26 cellular contexts compared by ENCODE assay signal in the genomic region with DNA sequence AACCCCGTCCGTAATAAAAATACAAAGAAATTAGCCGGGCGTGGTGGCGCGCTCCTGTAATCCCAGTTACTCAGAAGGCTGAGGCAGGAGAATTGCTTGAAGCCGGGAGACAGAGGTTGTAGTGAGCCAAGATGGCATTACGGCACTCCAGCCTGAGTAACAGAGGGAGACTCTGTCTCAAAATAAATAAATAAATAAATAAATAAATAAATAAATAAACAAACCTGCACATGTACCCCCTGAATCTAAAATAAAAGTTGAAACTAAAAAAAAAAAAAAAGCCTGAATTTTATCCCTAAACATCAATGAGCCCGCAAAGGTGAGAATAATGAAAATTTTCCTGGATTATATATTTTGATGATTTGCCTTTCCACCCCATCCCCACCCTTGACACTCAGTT.
"Had no signal": no experiment of that assay in that cellular context is flagged by ENCODE, and none has a peak within 500 bp of the region (broad histone marks: within the 10 kb centered on the region; RNA-seq: fewer than 3 reads in every experiment).

No MANE protein-coding gene starts in this region.

- H3K4me3 Mint-ChIP-seq: naive thymus-derived CD8-positive, alpha-beta T cell; nephron; neural progenitor cell; stimulated activated effector memory CD8-positive, alpha-beta T cell treated with anti-CD3 and anti-CD28 coated beads, Interleukin-12 subunit alpha, Interleukin-12 subunit beta, amount 100 ng/mL, for 72 hours; stimulated activated naive CD8-positive, alpha-beta T cell treated with anti-CD3 and anti-CD28 coated beads, Interleukin-15, Interleukin-2, amounts not matched to agents 100 ng/mL and 50 ng/mL, for 24 hours; type B pancreatic cell had no signal

- H3K36me3 ChIP-seq: neutrophil, ovary, right lobe of liver, uterus had no signal

- H3K27ac Mint-ChIP-seq: naive thymus-derived CD8-positive, alpha-beta T cell; nephron; neural progenitor cell; progenitor cell of endocrine pancreas; stimulated activated effector memory CD8-positive, alpha-beta T cell treated with anti-CD3 and anti-CD28 coated beads, Interleukin-12 subunit alpha, Interleukin-12 subunit beta, amount 100 ng/mL, for 72 hours; stimulated activated naive CD8-positive, alpha-beta T cell treated with anti-CD3 and anti-CD28 coated beads, Interleukin-15, Interleukin-2, amounts not matched to agents 100 ng/mL and 50 ng/mL, for 24 hours; type B pancreatic cell had no signal

- H3K27ac ChIP-seq: hepatocyte, lower lobe of right lung, neural progenitor cell, neutrophil, ovary, right atrium auricular region, right lobe of liver, skin epidermis, spleen, suprapubic skin, thoracic aorta, tibial artery, uterus had no signal

- H3K9me3 Mint-ChIP-seq: nephron, neural progenitor cell, type B pancreatic cell had no signal

- H3K36me3 Mint-ChIP-seq: naive thymus-derived CD8-positive, alpha-beta T cell; stimulated activated effector memory CD8-positive, alpha-beta T cell treated with anti-CD3 and anti-CD28 coated beads, Interleukin-12 subunit alpha, Interleukin-12 subunit beta, amount 100 ng/mL, for 72 hours had no signal

- H3K4me3 ChIP-seq: hepatocyte, lower lobe of right lung, neural progenitor cell, ovary, right atrium auricular region, right lobe of liver, skin epidermis, spleen, suprapubic skin, thoracic aorta, tibial artery, uterus had no signal

- H3K27me3 ChIP-seq: hepatocyte, neural progenitor cell, neutrophil, ovary, right atrium auricular region, right lobe of liver, spleen, suprapubic skin, tibial artery, uterus had no signal

- H3K4me1 ChIP-seq: lower lobe of right lung, neural progenitor cell, right atrium auricular region, right lobe of liver, suprapubic skin, tibial artery, uterus had no signal

- ATAC-seq: left lobe of liver; lower lobe of right lung; naive thymus-derived CD8-positive, alpha-beta T cell; right lobe of liver; stimulated activated effector memory CD8-positive, alpha-beta T cell treated with anti-CD3 and anti-CD28 coated beads, Interleukin-12 subunit alpha, Interleukin-12 subunit beta, amount 100 ng/mL, for 72 hours had no signal

- DNase-seq: islet precursor cell; lower lobe of right lung; mammary epithelial cell; mesenchymal stem cell; naive thymus-derived CD8-positive, alpha-beta T cell; occipital lobe; ovary; right lobe of liver; spleen; stimulated activated CD4-positive, alpha-beta T cell treated with anti-CD3 and anti-CD28 coated beads, Interleukin-4, amount 100 ng/mL, for 24 hours; stimulated activated naive CD4-positive, alpha-beta T cell; tibial artery; uterus had no signal

- H3K9me3 ChIP-seq: lower lobe of right lung, neutrophil, ovary, right atrium auricular region, right lobe of liver, spleen, suprapubic skin, thoracic aorta, tibial artery, uterus had no signal

- H3K27me3 Mint-ChIP-seq: naive thymus-derived CD8-positive, alpha-beta T cell; progenitor cell of endocrine pancreas; stimulated activated naive CD8-positive, alpha-beta T cell treated with anti-CD3 and anti-CD28 coated beads, Interleukin-15, Interleukin-2, amounts not matched to agents 100 ng/mL and 50 ng/mL, for 24 hours; type B pancreatic cell had no signal

- H3K9ac ChIP-seq: neural progenitor cell had no signal

- H3K4me1 Mint-ChIP-seq: naive thymus-derived CD8-positive, alpha-beta T cell; stimulated activated effector memory CD8-positive, alpha-beta T cell treated with anti-CD3 and anti-CD28 coated beads, Interleukin-12 subunit alpha, Interleukin-12 subunit beta, amount 100 ng/mL, for 72 hours had no signal
